9 cellular contexts compared by ENCODE assay signal in the genomic region with DNA sequence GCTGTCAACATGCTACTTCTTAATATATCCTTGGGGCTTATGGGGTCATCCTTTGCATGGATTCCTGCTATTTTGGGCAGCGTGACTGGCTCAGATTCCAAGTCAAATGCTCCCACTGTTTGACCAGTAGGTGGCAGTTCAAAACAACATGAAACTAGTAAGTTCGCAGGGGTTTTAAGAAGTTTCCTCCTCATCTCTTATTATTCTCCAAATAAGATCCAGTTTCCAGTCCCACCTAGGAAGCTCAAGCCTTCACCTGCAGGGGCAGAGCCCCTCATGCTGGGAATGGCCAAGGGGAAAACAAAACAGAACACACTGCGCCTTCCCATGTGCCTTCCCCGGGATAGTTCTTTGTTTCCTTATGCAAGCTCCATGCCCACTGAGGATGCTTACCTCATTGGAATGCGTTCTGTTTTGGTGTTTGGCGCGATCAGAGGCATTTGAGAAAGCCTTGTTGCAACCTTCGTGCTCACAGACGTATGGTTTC.
DNase-seq lines count a peak whose midpoint lies in the region; TF ChIP-seq lines count a peak whose summit lies in the region.
"Had no signal": no experiment of that assay in that cellular context is flagged by ENCODE, and none has a peak within 500 bp of the region (broad histone marks: within the 10 kb centered on the region; RNA-seq: fewer than 3 reads in every experiment).

No MANE protein-coding gene starts in this region.

- H3K4me3 ChIP-seq in OCI-LY3 (ENCODE audit: low read length): no peak overlapping the region
- no peak overlapping the region for H3K4me3 ChIP-seq in CD4-positive, alpha-beta memory T cell (ENCODE audit: low read length in 2 of 2)

- no peak overlapping the region for H3K27ac Mint-ChIP-seq in endothelial cell (ENCODE audit: unreplicated experiment)
- no peak overlapping the region for H3K27ac Mint-ChIP-seq in CD4-positive, alpha-beta memory T cell
- H3K27ac Mint-ChIP-seq: CD4-positive, CD25-positive, alpha-beta regulatory T cell had no signal

- peak; percentile 60 for TF ChIP-seq CTCF in OCI-LY3 (IDR thresholded peaks at IDR 0.05; ENCODE audit: low read depth, low read length)
- peak; percentile 73 for TF ChIP-seq CTCF in endothelial cell (IDR thresholded peaks at IDR 0.05; ENCODE audit: unreplicated experiment)

- H3K4me1 Mint-ChIP-seq in endothelial cell (ENCODE audit: unreplicated experiment): peaks cover 27% of the 10 kb centered on the region
- H3K4me1 Mint-ChIP-seq in CD4-positive, alpha-beta memory T cell: no peaks in the 10 kb centered on the region
- H3K4me1 Mint-ChIP-seq: CD4-positive, CD25-positive, alpha-beta regulatory T cell had no signal

- no peaks in the 10 kb centered on the region for H3K4me1 ChIP-seq in OCI-LY3 (ENCODE audit: low read length)
- H3K4me1 ChIP-seq in CD4-positive, alpha-beta memory T cell (ENCODE audit: insufficient read depth, low read length): no peaks in the 10 kb centered on the region

- peaks cover 13% of the 10 kb centered on the region for H3K27me3 ChIP-seq in OCI-LY3 (ENCODE audit: low read depth, low read length)
- H3K27me3 ChIP-seq in CD4-positive, alpha-beta memory T cell (ENCODE audit: insufficient read depth, low read length): no peaks in the 10 kb centered on the region

- H3K36me3 Mint-ChIP-seq in endothelial cell (ENCODE audit: low read depth, unreplicated experiment): no peaks in the 10 kb centered on the region
- no peaks in the 10 kb centered on the region for H3K36me3 Mint-ChIP-seq in CD4-positive, alpha-beta memory T cell
- H3K36me3 Mint-ChIP-seq: CD4-positive, CD25-positive, alpha-beta regulatory T cell had no signal

- CTCF ChIA-PET in CD4-positive, alpha-beta memory T cell (lab: Charles Lee; ENCODE audit: partially characterized antibody): interaction anchor here (1.2 to 1.7 kb wide), 2 partner anchors 11 to 12 kb away, joined by 4 read pairs; no protein-coding TSS in a partner anchor

- no peaks in the 10 kb centered on the region for H4K20me1 ChIP-seq in OCI-LY3 (ENCODE audit: insufficient read depth, low read length)

- H3K9ac ChIP-seq in OCI-LY3 (ENCODE audit: low read length): no peak overlapping the region

- no peak overlapping the region for H3K4me2 ChIP-seq in OCI-LY3 (ENCODE audit: low read length)

- peaks cover 3% of the 10 kb centered on the region for H3K27me3 Mint-ChIP-seq in endothelial cell (ENCODE audit: unreplicated experiment)
- H3K27me3 Mint-ChIP-seq in CD4-positive, alpha-beta memory T cell: peaks cover 0 to 2% of the 10 kb centered on the region in 2 donors
- H3K27me3 Mint-ChIP-seq: CD4-positive, CD25-positive, alpha-beta regulatory T cell had no signal

- intact Hi-C loops in CD4-positive, alpha-beta memory T cell (cut with micrococcal nuclease): no loop called here

- no peaks in the 10 kb centered on the region for H3K79me2 ChIP-seq in OCI-LY3 (ENCODE audit: low read length)

- no peaks in the 10 kb centered on the region for H3K36me3 ChIP-seq in OCI-LY3 (replicated peaks; ENCODE audit: low read depth, low read length)
- no peaks in the 10 kb centered on the region for H3K36me3 ChIP-seq in CD4-positive, alpha-beta memory T cell (ENCODE audit: insufficient read depth, low read length)

- peak; percentile 3 for DNase-seq in NCI-H2171 treated with DMSO at 0.1 percent for 48 hours (lab: John Stamatoyannopoulos, UW)
- no peak for DNase-seq in NCI-H2171 (lab: John Stamatoyannopoulos, UW)
- DNase-seq in endothelial cell (ENCODE audit: low spot score): peak; percentile 30
- peak; percentile 73 for DNase-seq in midbrain (lab: John Stamatoyannopoulos, UW)
- DNase-seq in T1000 (lab: John Stamatoyannopoulos, UW): no peak
- no peak for DNase-seq in HuH-7.5 (ENCODE audit: low spot score)
- DNase-seq in CD4-positive, alpha-beta memory T cell: no peak

- peaks cover 4% of the 10 kb centered on the region for H3K9me3 Mint-ChIP-seq in endothelial cell (ENCODE audit: unreplicated experiment)
- no peaks in the 10 kb centered on the region for H3K9me3 Mint-ChIP-seq in CD4-positive, alpha-beta memory T cell

- POLR2A ChIA-PET in CD4-positive, alpha-beta memory T cell (lab: Charles Lee; ENCODE audit: partially characterized antibody): no interaction called here

- no peak overlapping the region for H2AFZ ChIP-seq in OCI-LY3 (ENCODE audit: low read depth, low read length)

- H3K27ac ChIP-seq in OCI-LY3 (ENCODE audit: low read length): no peak overlapping the region
- no peak overlapping the region for H3K27ac ChIP-seq in CD4-positive, alpha-beta memory T cell (ENCODE audit: low read depth, low read length)

- no peak overlapping the region for H3K4me3 Mint-ChIP-seq in endothelial cell (ENCODE audit: unreplicated experiment)
- H3K4me3 Mint-ChIP-seq in CD4-positive, alpha-beta memory T cell: no peak overlapping the region
- H3K4me3 Mint-ChIP-seq: CD4-positive, CD25-positive, alpha-beta regulatory T cell had no signal

- H3K9me3 ChIP-seq in OCI-LY3 (ENCODE audit: insufficient read depth, low read length): no peaks in the 10 kb centered on the region
- no peaks in the 10 kb centered on the region for H3K9me3 ChIP-seq in CD4-positive, alpha-beta memory T cell (ENCODE audit: control insufficient read depth in 1 of 2, low read length in 2 of 2)

Comparison
In these comparisons a context has a peak if more than half of its experiments do, and no peak if none do; other contexts are left out.
1. DNase-seq: peak in NCI-H2171 treated with DMSO at 0.1 percent for 48 hours (single experiment), endothelial cell (single experiment) and midbrain (single experiment); none in NCI-H2171 (single experiment), T1000 (single experiment), HuH-7.5 (single experiment) and CD4-positive, alpha-beta memory T cell (0 of 5).